In the genomic region with DNA sequence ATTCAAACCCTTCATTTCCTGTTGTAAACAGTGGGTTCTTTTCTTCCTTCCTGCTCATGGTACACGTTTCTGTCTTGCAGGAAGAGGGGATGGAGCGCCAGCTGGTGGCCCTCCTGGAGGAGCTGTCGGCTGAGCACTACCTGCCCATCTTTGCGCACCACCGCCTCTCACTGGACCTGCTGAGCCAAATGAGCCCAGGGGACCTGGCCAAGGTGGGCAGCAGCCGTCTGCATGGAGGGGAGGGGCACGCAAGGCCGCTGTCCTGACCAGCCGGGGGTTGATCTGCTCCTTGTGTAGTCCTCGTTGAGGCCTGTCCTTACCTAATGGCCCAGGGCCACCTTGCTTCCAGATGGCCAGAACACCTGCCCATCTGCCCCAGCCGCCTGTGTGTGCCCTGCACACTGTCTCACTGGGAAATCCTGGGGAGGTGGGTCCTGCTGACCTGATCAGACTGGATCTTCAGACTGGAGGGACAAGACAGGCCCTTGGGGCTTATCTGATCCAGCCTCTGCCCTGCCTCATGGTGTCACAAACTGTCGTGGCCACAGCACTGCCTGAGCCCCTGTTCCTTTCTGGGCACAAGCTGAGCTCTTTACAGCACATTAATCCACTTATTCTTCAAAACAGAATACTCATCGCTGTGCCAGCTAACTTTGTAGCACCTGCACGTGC, we compare ENCODE assay signal across 13 cellular contexts. TPM values are rescaled to one million over a fixed set of nuclear protein-coding genes. Genes with fewer than 3 reads are reported as not detected.
A peak's percentile ranks its signal among the peaks of the same experiment; 100 is the strongest.
DNase-seq lines count a peak whose midpoint lies in the region; ATAC-seq and TF ChIP-seq lines count a peak whose summit lies in the region.
"Had no signal": no experiment of that assay in that cellular context is flagged by ENCODE, and none has a peak within 500 bp of the region (broad histone marks: within the 10 kb centered on the region; RNA-seq: fewer than 3 reads in every experiment).

No MANE protein-coding gene starts in this region.

- H3K4me1 ChIP-seq in heart right ventricle = peaks cover 0 to 38% (median 18%) of the 10 kb centered on the region in 9 donors
- H3K4me1 ChIP-seq in upper lobe of right lung = peaks cover 6% of the 10 kb centered on the region

- no peak for ATAC-seq in heart right ventricle
- no peak for ATAC-seq in left ventricle myocardium superior
- ATAC-seq in T-helper 17 cell = no peak
- ATAC-seq in upper lobe of right lung = no peak
- ATAC-seq in HG03439 (IDR thresholded peaks at IDR 0.05; ENCODE audit: unreplicated experiment) = no peak
- ATAC-seq: GM12878 had no signal

- no peaks in the 10 kb centered on the region for H3K4me1 Mint-ChIP-seq in T-helper 17 cell

- no peak for TF ChIP-seq CTCF in heart right ventricle (IDR thresholded peaks at IDR 0.05)
- peak; percentile 12 for TF ChIP-seq CTCF in kidney epithelial cell (IDR thresholded peaks at IDR 0.05; ENCODE audit: insufficient read depth, low read length, poor library complexity, severe bottlenecking)
- TF ChIP-seq CTCF in upper lobe of right lung (IDR thresholded peaks at IDR 0.05) = no peak

- peak overlapping the region; percentile 75 for H3K27ac Mint-ChIP-seq in T-helper 17 cell
- H3K27ac Mint-ChIP-seq: progenitor cell of endocrine pancreas had no signal

- 84 to 86% methylated on average over 14 of the region's 14 CpGs for WGBS in heart right ventricle, 2 donors

- H3K27me3 ChIP-seq in heart right ventricle = no peaks in the 10 kb centered on the region
- H3K27me3 ChIP-seq in kidney epithelial cell (ENCODE audit: control insufficient read depth, insufficient read depth, low read length) = no peaks in the 10 kb centered on the region
- H3K27me3 ChIP-seq in upper lobe of right lung = no peaks in the 10 kb centered on the region

- H3K36me3 ChIP-seq in heart right ventricle (peaks cover 0 to 89% (median 17%) of the 10 kb centered on the region in 9 donors), kidney epithelial cell (ENCODE audit: control insufficient read depth, insufficient read depth, low read length) (peaks cover 2% of the 10 kb centered on the region), upper lobe of right lung (peaks cover 62% of the 10 kb centered on the region)

- peak overlapping the region in 6 of 10 donors; percentile 19 to 87 (median 82) for H3K27ac ChIP-seq in heart right ventricle
- peak overlapping the region; percentile 61 for H3K27ac ChIP-seq in upper lobe of right lung

- H3K9me3 ChIP-seq in heart right ventricle = no peaks in the 10 kb centered on the region
- H3K9me3 ChIP-seq in T-helper 17 cell (ENCODE audit: control insufficient read depth, low read length, poor library complexity, severe bottlenecking) = no peaks in the 10 kb centered on the region
- H3K9me3 ChIP-seq in upper lobe of right lung = no peaks in the 10 kb centered on the region

- H3K4me3 ChIP-seq in heart right ventricle (no peak overlapping the region), kidney epithelial cell (ENCODE audit: low read depth, low read length) (no peak overlapping the region), upper lobe of right lung (no peak overlapping the region)
- H3K4me3 ChIP-seq: GM12878 had no signal

- DNase-seq in heart right ventricle (no peak), left ventricle myocardium superior (no peak), T-helper 17 cell (no peak), kidney epithelial cell (ENCODE audit: low read depth) (no peak), upper lobe of right lung (no peak), amniotic stem cell (lab: John Stamatoyannopoulos, UW) (no peak)
- no peak for DNase-seq in stimulated activated CD4-positive, alpha-beta T cell treated with anti-CD3 and anti-CD28 coated beads, Interleukin-4, amount 100 ng/mL, for 24 hours
- DNase-seq: activated T-cell treated with anti-CD3 and anti-CD28 coated beads, Interleukin-2, amount 50 U/mL, for 48 hours; NCI-H510A; stimulated activated CD4-positive, alpha-beta T cell treated with anti-CD3 and anti-CD28 coated beads, Interleukin-2, amount 100 ng/mL, for 24 hours had no signal

- no peak overlapping the region for H3K4me3 Mint-ChIP-seq in T-helper 17 cell

- intact Hi-C loops in heart right ventricle (cut with DNase I) (loop anchor here in 1 of 10 donors (10.0 kb wide), 1 partner anchor 199 kb away; no protein-coding TSS in a partner anchor), left ventricle myocardium superior (cut with micrococcal nuclease) (no loop called here), upper lobe of right lung (cut with DNase I) (loop anchor here (10.0 kb wide), 1 partner anchor 229 kb away; no protein-coding TSS in a partner anchor)

- H3K36me3 Mint-ChIP-seq in T-helper 17 cell (ENCODE audit: low read depth) = peaks cover 3% of the 10 kb centered on the region

- H3K27me3 Mint-ChIP-seq in T-helper 17 cell = no peaks in the 10 kb centered on the region
- H3K27me3 Mint-ChIP-seq: progenitor cell of endocrine pancreas had no signal

RNA-seq across cellular contexts. Expression of a gene that starts 44.7 kb away (rescaled TPM):
- total RNA-seq in heart right ventricle (10 to 100 TPM; 24.9 to 49.6 (median 29.5) TPM), left ventricle myocardium superior (52.0 TPM), T-helper 17 cell (10 to 100 TPM; 19.6 to 22.2 TPM), kidney epithelial cell (26.6 and 30.1 TPM in 2 replicates), upper lobe of right lung (18.8 TPM)
- polyA plus RNA-seq in heart right ventricle = 10 to 100 TPM; 21.2 to 59.9 TPM

RNA-seq across cellular contexts. Expression of a gene that starts 44.8 kb away (rescaled TPM):
- total RNA-seq in heart right ventricle (100 to 1,000 TPM; 409 to 810 (median 499) TPM), left ventricle myocardium superior (637 TPM), T-helper 17 cell (1,000 to 10,000 TPM; 1,506 to 1,597 TPM), kidney epithelial cell (4,686 and 4,885 TPM in 2 replicates), upper lobe of right lung (1,020 TPM)
- 1,000 to 10,000 TPM; 1,671 to 1,920 TPM for polyA plus RNA-seq in heart right ventricle
